ENCODE assay signal across 1 cellular context in genomic region chr17:39982069-39982371, GRCh38.
TF ChIP-seq lines count a peak whose summit lies in the region.

No MANE protein-coding gene starts in this region.

TF ChIP-seq in K562, 482 proteins besides CTCF, POLR2A, EP300 and RAD21:
- TF ChIP-seq TAF7 (tag; IDR thresholded peaks at IDR 0.05) (0 out of 2 replicates have a peak, but pooled peaks have one; percentile 12), RREB1 (CRISPR knock-in tag; IDR thresholded peaks at IDR 0.05) (no peak)
